Comparison of ENCODE assay signal across 9 cellular contexts in the genomic region with DNA sequence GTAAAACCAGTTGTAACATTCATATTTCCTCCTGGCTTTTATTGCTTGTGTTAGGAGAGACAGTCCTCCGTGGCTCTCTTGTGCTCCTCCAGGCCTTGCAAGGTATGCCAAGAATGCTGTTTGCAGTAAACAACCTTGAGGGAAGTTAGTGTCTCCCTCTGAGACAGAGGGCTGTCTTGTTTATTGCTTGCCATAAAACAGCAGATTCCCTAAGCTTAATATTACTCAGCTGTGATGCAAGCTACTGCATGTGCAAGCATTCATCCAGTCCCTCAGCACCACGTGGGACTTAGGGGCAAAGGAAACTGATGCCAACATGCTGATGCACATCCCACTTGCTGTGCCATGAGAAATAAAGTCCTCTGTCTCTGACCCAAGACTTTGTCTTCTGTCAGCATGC. TPM values are rescaled to one million over a fixed set of nuclear protein-coding genes. Genes with fewer than 3 reads are reported as not detected.
A peak's percentile ranks its signal among the peaks of the same experiment; 100 is the strongest.
DNase-seq lines count a peak whose midpoint lies in the region; ATAC-seq and TF ChIP-seq lines count a peak whose summit lies in the region.
"Had no signal": no experiment of that assay in that cellular context is flagged by ENCODE, and none has a peak within 500 bp of the region (broad histone marks: within the 10 kb centered on the region; RNA-seq: fewer than 3 reads in every experiment).

No MANE protein-coding gene starts in this region.

- H3K27ac ChIP-seq in HUES48 (ENCODE audit: low read depth, low read length) (peak overlapping the region; percentile 76), layer of hippocampus (ENCODE audit: low read depth, low read length) (peak overlapping the region; percentile 96), temporal lobe (ENCODE audit: low read depth, low read length) (peak overlapping the region; percentile 96)

- H3K27me3 ChIP-seq in HUES48 (ENCODE audit: control insufficient read depth, insufficient read depth, low read length): no peaks in the 10 kb centered on the region
- no peaks in the 10 kb centered on the region for H3K27me3 ChIP-seq in layer of hippocampus (ENCODE audit: control insufficient read depth, insufficient read depth, low read length)

- peak; percentile 79 to 88 for DNase-seq in cardiac fibroblast (ENCODE audit: low read depth in 2 of 2)
- DNase-seq in activated naive CD4-positive, alpha-beta T cell treated with anti-CD3 and anti-CD28 coated beads, Interleukin-2, amount 50 U/mL, for 16 hours: no peak
- no peak for DNase-seq in stimulated activated CD4-positive, alpha-beta T cell treated with anti-CD3 and anti-CD28 coated beads, Interleukin-1b, Interleukin-23, amount 100 ng/mL, for 48 hours

- H3K4me3 ChIP-seq in HUES48 (ENCODE audit: low read depth, low read length) (peak overlapping the region; percentile 6; the same call in 1 of the 2 replicates), cardiac fibroblast (replicated peaks in 1 of 2; ENCODE audit: low read depth in 2 of 2, low read length in 2 of 2) (no peak overlapping the region)

- no peaks in the 10 kb centered on the region for H3K36me3 ChIP-seq in HUES48 (ENCODE audit: control insufficient read depth, insufficient read depth, low read length)

- H3K9me3 ChIP-seq in HUES48 (ENCODE audit: control insufficient read depth, insufficient read depth, low read length): no peaks in the 10 kb centered on the region

- peak overlapping the region; percentile 22; the same call in 1 of the 2 replicates for H3K9ac ChIP-seq in HUES48 (ENCODE audit: low read depth, low read length)

- ATAC-seq in HG03354 (IDR thresholded peaks at IDR 0.05; ENCODE audit: poor library complexity, severe bottlenecking, unreplicated experiment) (no peak), HG03108 (IDR thresholded peaks at IDR 0.05; ENCODE audit: unreplicated experiment) (no peak)

- no peak for TF ChIP-seq CTCF in cardiac fibroblast (IDR thresholded peaks at IDR 0.05; ENCODE audit: low read depth, low read length)

- H3K4me1 ChIP-seq in HUES48 (ENCODE audit: control insufficient read depth, insufficient read depth, low read length): peaks cover 30% of the 10 kb centered on the region

RNA-seq across cellular contexts. Expression of a gene that starts 6.6 kb away (rescaled TPM):
- 13.8 TPM for total RNA-seq in temporal lobe

RNA-seq across cellular contexts. Expression of a gene that starts 6.8 kb away (rescaled TPM):
- total RNA-seq in temporal lobe: 1.7 TPM

RNA-seq across cellular contexts. Expression of a gene that starts 43.0 kb away (rescaled TPM):
- total RNA-seq in temporal lobe: 4.9 TPM
- total RNA-seq: neural crest cell had no signal

Comparison
In these comparisons a context has a peak if more than half of its experiments do, and no peak if none do; other contexts are left out.
1. DNase-seq: peak in cardiac fibroblast (2 of 2); none in activated naive CD4-positive, alpha-beta T cell treated with anti-CD3 and anti-CD28 coated beads, Interleukin-2, amount 50 U/mL, for 16 hours (single experiment) and stimulated activated CD4-positive, alpha-beta T cell treated with anti-CD3 and anti-CD28 coated beads, Interleukin-1b, Interleukin-23, amount 100 ng/mL, for 48 hours (single experiment).
2. Peak in every context shown above with its lines, with median percentiles within 50 percentile points of each other: H3K27ac ChIP-seq.